In genomic region chr22:19943665-19944026, GRCh38 we compare ENCODE assay signal across 8 cellular contexts. TPM values are rescaled to one million over a fixed set of nuclear protein-coding genes. Genes with fewer than 3 reads are reported as not detected.
DNase-seq lines count a peak whose midpoint lies in the region; ATAC-seq, FAIRE-seq and TF ChIP-seq lines count a peak whose summit lies in the region.

No MANE protein-coding gene starts in this region.

- peaks cover 15% of the 10 kb centered on the region for H3K36me3 Mint-ChIP-seq in activated CD8-positive, alpha-beta T cell treated with anti-CD3 and anti-CD28 coated beads, Interleukin-2, amount 10 ng/mL, durations not matched to agents 7 days and 5 days (ENCODE audit: low read depth)

- DNase-seq in AG04450 (ENCODE audit: low read depth, low spot score) (no peak), H54 (ENCODE audit: insufficient read length, low spot score) (peak; percentile 33), hepatocyte (ENCODE audit: low spot score) (no peak), thyroid gland (no peak), NCI-H146 (lab: John Stamatoyannopoulos, UW) (no peak)
- no peak for DNase-seq in activated CD8-positive, alpha-beta T cell treated with anti-CD3 and anti-CD28 coated beads, Interleukin-2, amount 10 ng/mL, durations not matched to agents 7 days and 5 days
- DNase-seq in stimulated activated CD4-positive, alpha-beta T cell treated with anti-CD3 and anti-CD28 coated beads, Interleukin-2, amount 100 ng/mL, for 24 hours: no peak

- H3K4me3 ChIP-seq in AG04450 (ENCODE audit: low read depth, low read length) (peak overlapping the region; percentile 32; the same call in 1 of the 2 replicates), hepatocyte (no peak overlapping the region), thyroid gland (replicated peaks in 1 of 3) (no peak overlapping the region)

- no peaks in the 10 kb centered on the region for H3K9me2 ChIP-seq in hepatocyte (replicated peaks; ENCODE audit: insufficient read depth)

- no peak for FAIRE-seq in H54 (lab: Jason Lieb, UNC)

- H3K79me2 ChIP-seq in hepatocyte: no peaks in the 10 kb centered on the region

- peak; percentile 17; the same call in 1 of the 2 replicates for TF ChIP-seq CTCF in AG04450 (IDR thresholded peaks at IDR 0.05; ENCODE audit: low read depth, low read length)
- no peak for TF ChIP-seq CTCF in hepatocyte (IDR thresholded peaks at IDR 0.05; ENCODE audit: poor library complexity)
- TF ChIP-seq CTCF in thyroid gland (IDR thresholded peaks at IDR 0.05): no peak

- CTCF ChIA-PET in AG04450 (lab: Charles Lee): interaction anchor here (1.0 to 1.6 kb wide), 2 partner anchors 33 to 213 kb away, joined by 3 to 5 read pairs; no protein-coding TSS in a partner anchor
- CTCF ChIA-PET in activated CD8-positive, alpha-beta T cell treated with anti-CD3 and anti-CD28 coated beads, Interleukin-2, amount 10 ng/mL, durations not matched to agents 7 days and 5 days (lab: Charles Lee): interaction anchor here (3.1 kb wide), 1 partner anchor 11 kb away, joined by 25 read pairs; no protein-coding TSS in a partner anchor

- intact Hi-C loops in thyroid gland (cut with DNase I): no loop called here

- peak overlapping the region; percentile 44 for H3K27ac Mint-ChIP-seq in activated CD8-positive, alpha-beta T cell treated with anti-CD3 and anti-CD28 coated beads, Interleukin-2, amount 10 ng/mL, durations not matched to agents 7 days and 5 days

- 76% methylated on average over 3 of the region's 3 CpGs for WGBS in hepatocyte (ENCODE audit: low lambda C conversion rate, missing lambda C conversion rate)
- 61 to 69% methylated on average over 3 of the region's 3 CpGs for WGBS in thyroid gland, 2 donors

- ATAC-seq in activated CD8-positive, alpha-beta T cell treated with anti-CD3 and anti-CD28 coated beads, Interleukin-2, amount 10 ng/mL, durations not matched to agents 7 days and 5 days: no peak
- ATAC-seq in HG03175 (IDR thresholded peaks at IDR 0.05; ENCODE audit: unreplicated experiment): no peak

- no peaks in the 10 kb centered on the region for H3K36me3 ChIP-seq in hepatocyte (replicated peaks; ENCODE audit: insufficient read depth, low read depth)
- no peaks in the 10 kb centered on the region for H3K36me3 ChIP-seq in thyroid gland

- H3K9me3 Mint-ChIP-seq in activated CD8-positive, alpha-beta T cell treated with anti-CD3 and anti-CD28 coated beads, Interleukin-2, amount 10 ng/mL, durations not matched to agents 7 days and 5 days (ENCODE audit: insufficient read depth): no peaks in the 10 kb centered on the region

- H3K27me3 Mint-ChIP-seq in activated CD8-positive, alpha-beta T cell treated with anti-CD3 and anti-CD28 coated beads, Interleukin-2, amount 10 ng/mL, durations not matched to agents 7 days and 5 days (ENCODE audit: low read depth): no peaks in the 10 kb centered on the region

- TF ChIP-seq POLR2A in H54 (IDR thresholded peaks at IDR 0.05; ENCODE audit: low read depth, low read length) (no peak), thyroid gland (IDR thresholded peaks at IDR 0.05) (no peak)

- H3K4me1 ChIP-seq in hepatocyte (ENCODE audit: insufficient read depth) (peaks cover 15% of the 10 kb centered on the region), thyroid gland (peaks cover 34 to 38% of the 10 kb centered on the region in 2 donors)

- H3K4me1 Mint-ChIP-seq in activated CD8-positive, alpha-beta T cell treated with anti-CD3 and anti-CD28 coated beads, Interleukin-2, amount 10 ng/mL, durations not matched to agents 7 days and 5 days (ENCODE audit: low read depth): peaks cover 52% of the 10 kb centered on the region

- H3K4me2 ChIP-seq in hepatocyte: no peak overlapping the region

- peak overlapping the region; percentile 11 for H3K4me3 Mint-ChIP-seq in activated CD8-positive, alpha-beta T cell treated with anti-CD3 and anti-CD28 coated beads, Interleukin-2, amount 10 ng/mL, durations not matched to agents 7 days and 5 days

- no peaks in the 10 kb centered on the region for H3K9me3 ChIP-seq in AG04450 (ENCODE audit: control insufficient read depth, insufficient read depth, low read length)
- no peaks in the 10 kb centered on the region for H3K9me3 ChIP-seq in hepatocyte (ENCODE audit: low read depth)
- H3K9me3 ChIP-seq in thyroid gland: no peaks in the 10 kb centered on the region

- POLR2A ChIA-PET in AG04450 (lab: Yijun Ruan, JAX): no interaction called here
- POLR2A ChIA-PET in activated CD8-positive, alpha-beta T cell treated with anti-CD3 and anti-CD28 coated beads, Interleukin-2, amount 10 ng/mL, durations not matched to agents 7 days and 5 days (lab: Charles Lee): no interaction called here

- no peaks in the 10 kb centered on the region for H3K27me3 ChIP-seq in AG04450 (ENCODE audit: control insufficient read depth, insufficient read depth, low read length)
- no peaks in the 10 kb centered on the region for H3K27me3 ChIP-seq in hepatocyte
- H3K27me3 ChIP-seq in thyroid gland: no peaks in the 10 kb centered on the region

- H3K27ac ChIP-seq in AG04450 (ENCODE audit: low read depth, low read length) (peak overlapping the region; percentile 99), hepatocyte (peak overlapping the region; percentile 74), thyroid gland (peak overlapping the region; percentile 87 to 89 (median 89))

- H4K20me1 ChIP-seq in hepatocyte (ENCODE audit: insufficient read depth, poor library complexity, severe bottlenecking): no peaks in the 10 kb centered on the region

- no peak overlapping the region for H2AFZ ChIP-seq in hepatocyte

RNA-seq across cellular contexts. Expression of gene TXNRD2, which starts 2.0 kb away (rescaled TPM):
- polyA plus RNA-seq in AG04450 (2011; rRNA removed) (13.3 and 15.8 TPM in 2 replicates), hepatocyte (1.6 and 2.1 TPM in 2 replicates)
- polyA minus RNA-seq in AG04450 (2011; rRNA and poly(A)+ RNA removed): 15.5 and 20.1 TPM in 2 replicates
- 10 to 100 TPM; 16.1 to 19.3 TPM for total RNA-seq in activated CD8-positive, alpha-beta T cell treated with anti-CD3 and anti-CD28 coated beads, Interleukin-2, amount 10 ng/mL, durations not matched to agents 7 days and 5 days
- total RNA-seq in hepatocyte (0.60 TPM in 1 of 2 replicates, not detected in the other), thyroid gland (10 to 100 TPM; 19.5 to 34.5 (median 25.6) TPM)

RNA-seq across cellular contexts. Expression of gene COMT, which starts 2.1 kb away (rescaled TPM):
- 79.4 and 105 TPM in 2 replicates for polyA plus RNA-seq in AG04450 (2011; rRNA removed)
- polyA minus RNA-seq in AG04450 (2011; rRNA and poly(A)+ RNA removed): 29.9 and 32.0 TPM in 2 replicates
- 10 to 100 TPM; 92.8 to 97.1 TPM for total RNA-seq in activated CD8-positive, alpha-beta T cell treated with anti-CD3 and anti-CD28 coated beads, Interleukin-2, amount 10 ng/mL, durations not matched to agents 7 days and 5 days
- total RNA-seq in hepatocyte: 74.5 and 78.2 TPM in 2 replicates
- polyA plus RNA-seq in hepatocyte: 129 and 153 TPM in 2 replicates
- 100 to 1,000 TPM in 3 of 4 donors, 10 to 100 TPM in 1; 92.6 to 216 (median 138) TPM for total RNA-seq in thyroid gland

Comparison
In these comparisons a context has a peak if more than half of its experiments do, and no peak if none do; other contexts are left out.
1. RNA of gene TXNRD2, which starts 2.0 kb away (total RNA-seq): 19.5 to 34.5 TPM in thyroid gland and 16.1 to 19.3 TPM in activated CD8-positive, alpha-beta T cell treated with anti-CD3 and anti-CD28 coated beads, Interleukin-2, amount 10 ng/mL, durations not matched to agents 7 days and 5 days; 0.60 TPM in hepatocyte; every median in the first group is over 10 times any median in the second.
2. Peak in every context shown above with its lines, with median percentiles within 50 percentile points of each other: H3K27ac ChIP-seq.